17 cellular contexts compared by ENCODE assay signal in genomic region chr2:224865016-224865415, GRCh38.
DNase-seq lines count a peak whose midpoint lies in the region; ATAC-seq and TF ChIP-seq lines count a peak whose summit lies in the region.
"Had no signal": no experiment of that assay in that cellular context is flagged by ENCODE, and none has a peak within 500 bp of the region (broad histone marks: within the 10 kb centered on the region; RNA-seq: fewer than 3 reads in every experiment).

No MANE protein-coding gene starts in this region.

- peaks cover 58% of the 10 kb centered on the region for H3K36me3 Mint-ChIP-seq in activated CD8-positive, alpha-beta T cell treated with anti-CD3 and anti-CD28 coated beads for 36 hours (ENCODE audit: low read depth)
- H3K36me3 Mint-ChIP-seq in activated CD8-positive, alpha-beta T cell treated with anti-CD3 and anti-CD28 coated beads, Interleukin-2, amount 10 ng/mL, durations not matched to agents 7 days and 5 days (ENCODE audit: low read depth): peaks cover 72% of the 10 kb centered on the region
- H3K36me3 Mint-ChIP-seq in naive thymus-derived CD8-positive, alpha-beta T cell: peaks cover 15 to 93% (median 44%) of the 10 kb centered on the region in 3 donors

- H3K27ac ChIP-seq in right lobe of liver: no peak overlapping the region
- H3K27ac ChIP-seq: heart right ventricle had no signal

- H3K27me3 ChIP-seq in right lobe of liver: no peaks in the 10 kb centered on the region
- H3K27me3 ChIP-seq: heart right ventricle had no signal

- CTCF ChIA-PET in activated CD8-positive, alpha-beta T cell treated with anti-CD3 and anti-CD28 coated beads for 36 hours (lab: Charles Lee): no interaction called here
- CTCF ChIA-PET in activated CD8-positive, alpha-beta T cell treated with anti-CD3 and anti-CD28 coated beads, Interleukin-2, amount 10 ng/mL, durations not matched to agents 7 days and 5 days (lab: Charles Lee): no interaction called here

- H3K9me3 Mint-ChIP-seq in activated CD8-positive, alpha-beta T cell treated with anti-CD3 and anti-CD28 coated beads for 36 hours: peaks cover under 1% of the 10 kb centered on the region
- no peaks in the 10 kb centered on the region for H3K9me3 Mint-ChIP-seq in activated CD8-positive, alpha-beta T cell treated with anti-CD3 and anti-CD28 coated beads, Interleukin-2, amount 10 ng/mL, durations not matched to agents 7 days and 5 days (ENCODE audit: insufficient read depth)
- no peaks in the 10 kb centered on the region for H3K9me3 Mint-ChIP-seq in naive thymus-derived CD8-positive, alpha-beta T cell
- H3K9me3 Mint-ChIP-seq: CD4-positive, CD25-positive, alpha-beta regulatory T cell; dendritic cell treated with granulocyte-macrophage colony-stimulating factor and Interleukin-4, amounts not matched to agents 40 ng/mL and 50 ng/mL, for 4 days; nephron progenitor cell had no signal

- H3K4me3 ChIP-seq in right lobe of liver: no peak overlapping the region
- H3K4me3 ChIP-seq: heart right ventricle had no signal

- no peaks in the 10 kb centered on the region for H3K27me3 Mint-ChIP-seq in activated CD8-positive, alpha-beta T cell treated with anti-CD3 and anti-CD28 coated beads for 36 hours
- H3K27me3 Mint-ChIP-seq in activated CD8-positive, alpha-beta T cell treated with anti-CD3 and anti-CD28 coated beads, Interleukin-2, amount 10 ng/mL, durations not matched to agents 7 days and 5 days (ENCODE audit: low read depth): no peaks in the 10 kb centered on the region
- no peaks in the 10 kb centered on the region for H3K27me3 Mint-ChIP-seq in naive thymus-derived CD8-positive, alpha-beta T cell
- H3K27me3 Mint-ChIP-seq: CD4-positive, CD25-positive, alpha-beta regulatory T cell; dendritic cell treated with granulocyte-macrophage colony-stimulating factor and Interleukin-4, amounts not matched to agents 40 ng/mL and 50 ng/mL, for 4 days had no signal

- 70% methylated on average over 2 of the region's 2 CpGs for WGBS in right lobe of liver (ENCODE audit: insufficient coverage, low coverage, low lambda C conversion rate, missing lambda C conversion rate)

- POLR2A ChIA-PET in activated CD8-positive, alpha-beta T cell treated with anti-CD3 and anti-CD28 coated beads for 36 hours (lab: Charles Lee): no interaction called here
- POLR2A ChIA-PET in activated CD8-positive, alpha-beta T cell treated with anti-CD3 and anti-CD28 coated beads, Interleukin-2, amount 10 ng/mL, durations not matched to agents 7 days and 5 days (lab: Charles Lee): no interaction called here
- POLR2A ChIA-PET in naive thymus-derived CD8-positive, alpha-beta T cell (lab: Charles Lee): interaction anchor here (0.5 kb wide), 1 partner anchor 109 kb away, joined by 3 read pairs; no protein-coding TSS in a partner anchor

- H3K27ac Mint-ChIP-seq in activated CD8-positive, alpha-beta T cell treated with anti-CD3 and anti-CD28 coated beads for 36 hours: peak overlapping the region; percentile 55
- no peak overlapping the region for H3K27ac Mint-ChIP-seq in activated CD8-positive, alpha-beta T cell treated with anti-CD3 and anti-CD28 coated beads, Interleukin-2, amount 10 ng/mL, durations not matched to agents 7 days and 5 days
- peak overlapping the region in 8 of 10 donors; percentile 8 to 74 (median 35) for H3K27ac Mint-ChIP-seq in naive thymus-derived CD8-positive, alpha-beta T cell
- H3K27ac Mint-ChIP-seq: dendritic cell treated with granulocyte-macrophage colony-stimulating factor and Interleukin-4, amounts not matched to agents 40 ng/mL and 50 ng/mL, for 4 days; nephron progenitor cell had no signal

- no peaks in the 10 kb centered on the region for H3K9me3 ChIP-seq in right lobe of liver
- H3K9me3 ChIP-seq: heart right ventricle had no signal

- intact Hi-C loops in activated CD8-positive, alpha-beta T cell treated with anti-CD3 and anti-CD28 coated beads for 36 hours (cut with micrococcal nuclease): no loop called here
- intact Hi-C loops in right lobe of liver (cut with DNase I): no loop called here

- TF ChIP-seq POLR2A in right lobe of liver (IDR thresholded peaks at IDR 0.05): no peak

- no peaks in the 10 kb centered on the region for H3K4me1 ChIP-seq in right lobe of liver
- H3K4me1 ChIP-seq: heart right ventricle had no signal

- peaks cover 8% of the 10 kb centered on the region for H3K4me1 Mint-ChIP-seq in activated CD8-positive, alpha-beta T cell treated with anti-CD3 and anti-CD28 coated beads for 36 hours (ENCODE audit: low read depth)
- H3K4me1 Mint-ChIP-seq in activated CD8-positive, alpha-beta T cell treated with anti-CD3 and anti-CD28 coated beads, Interleukin-2, amount 10 ng/mL, durations not matched to agents 7 days and 5 days (ENCODE audit: low read depth): no peaks in the 10 kb centered on the region
- H3K4me1 Mint-ChIP-seq in naive thymus-derived CD8-positive, alpha-beta T cell: peaks cover 0 to 18% (median 12%) of the 10 kb centered on the region in 4 donors
- H3K4me1 Mint-ChIP-seq: nephron progenitor cell had no signal

- H3K4me3 Mint-ChIP-seq in activated CD8-positive, alpha-beta T cell treated with anti-CD3 and anti-CD28 coated beads for 36 hours: no peak overlapping the region
- H3K4me3 Mint-ChIP-seq in activated CD8-positive, alpha-beta T cell treated with anti-CD3 and anti-CD28 coated beads, Interleukin-2, amount 10 ng/mL, durations not matched to agents 7 days and 5 days: no peak overlapping the region
- no peak overlapping the region for H3K4me3 Mint-ChIP-seq in naive thymus-derived CD8-positive, alpha-beta T cell
- H3K4me3 Mint-ChIP-seq: CD4-positive, CD25-positive, alpha-beta regulatory T cell; dendritic cell treated with granulocyte-macrophage colony-stimulating factor and Interleukin-4, amounts not matched to agents 40 ng/mL and 50 ng/mL, for 4 days; nephron progenitor cell had no signal

- DNase-seq in activated CD8-positive, alpha-beta T cell treated with anti-CD3 and anti-CD28 coated beads for 36 hours: no peak
- DNase-seq in activated CD8-positive, alpha-beta T cell treated with anti-CD3 and anti-CD28 coated beads, Interleukin-2, amount 10 ng/mL, durations not matched to agents 7 days and 5 days: no peak
- peak; percentile 71 for DNase-seq in EH (ENCODE audit: low read depth)
- peak; percentile 61 for DNase-seq in astrocyte of the hippocampus (ENCODE audit: low read depth, low spot score)
- no peak for DNase-seq in naive thymus-derived CD8-positive, alpha-beta T cell
- no peak for DNase-seq in NCI-H2081 (lab: John Stamatoyannopoulos, UW)
- no peak for DNase-seq in SKM-1 (lab: John Stamatoyannopoulos, UW; ENCODE audit: unreplicated experiment)
- no peak for DNase-seq in right lobe of liver
- DNase-seq: activated CD4-positive, CD25-positive, alpha-beta regulatory T cell; CD4-positive, CD25-positive, alpha-beta regulatory T cell; DMS53; heart right ventricle; NCI-H1417; NCI-H524; nephron progenitor cell had no signal

- TF ChIP-seq CTCF in activated CD8-positive, alpha-beta T cell treated with anti-CD3 and anti-CD28 coated beads for 36 hours (IDR thresholded peaks at IDR 0.05): no peak
- no peak for TF ChIP-seq CTCF in right lobe of liver (IDR thresholded peaks at IDR 0.05)

- no peaks in the 10 kb centered on the region for H3K36me3 ChIP-seq in right lobe of liver

- no peak for ATAC-seq in activated CD8-positive, alpha-beta T cell treated with anti-CD3 and anti-CD28 coated beads for 36 hours
- ATAC-seq in activated CD8-positive, alpha-beta T cell treated with anti-CD3 and anti-CD28 coated beads, Interleukin-2, amount 10 ng/mL, durations not matched to agents 7 days and 5 days: no peak
- ATAC-seq in naive thymus-derived CD8-positive, alpha-beta T cell: no peak
- ATAC-seq in right lobe of liver: no peak
- ATAC-seq: heart right ventricle, left lobe of liver had no signal

Comparison
In these comparisons a context has a peak if more than half of its experiments do, and no peak if none do; other contexts are left out.
1. DNase-seq: peak in EH (single experiment) and astrocyte of the hippocampus (single experiment); none in activated CD8-positive, alpha-beta T cell treated with anti-CD3 and anti-CD28 coated beads for 36 hours (single experiment), activated CD8-positive, alpha-beta T cell treated with anti-CD3 and anti-CD28 coated beads, Interleukin-2, amount 10 ng/mL, durations not matched to agents 7 days and 5 days (single experiment), naive thymus-derived CD8-positive, alpha-beta T cell (0 of 10), NCI-H2081 (0 of 2), SKM-1 (single experiment) and right lobe of liver (0 of 3).